Comparison of ENCODE assay signal across 1 cellular context in the genomic region with DNA sequence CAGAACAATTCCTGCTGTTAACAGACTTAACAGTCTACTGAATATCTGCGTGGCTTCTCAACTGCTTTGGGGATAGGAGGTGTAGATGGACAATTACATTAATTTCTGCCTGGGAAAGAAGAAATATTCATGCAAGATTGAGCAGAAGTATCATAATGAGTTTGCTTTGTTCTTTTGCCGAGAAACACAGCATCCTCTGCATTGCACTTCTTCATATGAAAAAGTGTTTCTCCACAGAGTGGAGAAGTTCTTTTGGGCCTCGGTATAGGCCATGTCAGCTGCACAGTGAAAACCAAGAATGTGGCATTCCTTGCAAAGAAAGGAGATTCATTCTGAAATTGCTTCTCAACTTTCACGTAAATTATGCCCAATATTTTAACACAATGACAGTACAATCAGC.
TF ChIP-seq lines count a peak whose summit lies in the region.

No MANE protein-coding gene starts in this region.

TF ChIP-seq in GM12878, 131 proteins besides CTCF, POLR2A, EP300 and RAD21 (continued from another document):
- TF ChIP-seq, protein P1, sequence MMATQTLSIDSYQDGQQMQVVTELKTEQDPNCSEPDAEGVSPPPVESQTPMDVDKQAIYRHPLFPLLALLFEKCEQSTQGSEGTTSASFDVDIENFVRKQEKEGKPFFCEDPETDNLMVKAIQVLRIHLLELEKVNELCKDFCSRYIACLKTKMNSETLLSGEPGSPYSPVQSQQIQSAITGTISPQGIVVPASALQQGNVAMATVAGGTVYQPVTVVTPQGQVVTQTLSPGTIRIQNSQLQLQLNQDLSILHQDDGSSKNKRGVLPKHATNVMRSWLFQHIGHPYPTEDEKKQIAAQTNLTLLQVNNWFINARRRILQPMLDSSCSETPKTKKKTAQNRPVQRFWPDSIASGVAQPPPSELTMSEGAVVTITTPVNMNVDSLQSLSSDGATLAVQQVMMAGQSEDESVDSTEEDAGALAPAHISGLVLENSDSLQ (IDR thresholded peaks at IDR 0.05), result no peak
- TF ChIP-seq MTA2 (IDR thresholded peaks at IDR 0.05; ENCODE audit: low read depth) (0 out of 2 replicates have a peak, but pooled peaks have one; percentile 36), TBL1XR1 (IDR thresholded peaks at IDR 0.05; ENCODE audit: low read depth, low read length) (no peak), POLR2AphosphoS5 (IDR thresholded peaks at IDR 0.05; ENCODE audit: low read length) (no peak), IKZF2 (IDR thresholded peaks at IDR 0.05) (0 out of 4 replicates have a peak, but pooled peaks of 1 of the 2 experiments have one; percentile 26), MXI1 (IDR thresholded peaks at IDR 0.05; ENCODE audit: low read depth, low read length) (no peak), JUNB (IDR thresholded peaks at IDR 0.05) (peak; percentile 60), IRF4 (IDR thresholded peaks at IDR 0.05; ENCODE audit: low read depth, low read length) (peak; percentile 51; the same call in 1 of the 2 replicates), NFIC (IDR thresholded peaks at IDR 0.05; ENCODE audit: low read depth, low read length) (peak; percentile 35; the same call in 1 of the 2 replicates), SMAD5 (IDR thresholded peaks at IDR 0.05; ENCODE audit: low read depth) (no peak), NRF1 (conservative IDR thresholded peaks at IDR 0.05; ENCODE audit: low read depth, low read length) (no peak), RFX5 (IDR thresholded peaks at IDR 0.05; ENCODE audit: low read depth, low read length) (no peak)
- TF ChIP-seq, protein P2, sequence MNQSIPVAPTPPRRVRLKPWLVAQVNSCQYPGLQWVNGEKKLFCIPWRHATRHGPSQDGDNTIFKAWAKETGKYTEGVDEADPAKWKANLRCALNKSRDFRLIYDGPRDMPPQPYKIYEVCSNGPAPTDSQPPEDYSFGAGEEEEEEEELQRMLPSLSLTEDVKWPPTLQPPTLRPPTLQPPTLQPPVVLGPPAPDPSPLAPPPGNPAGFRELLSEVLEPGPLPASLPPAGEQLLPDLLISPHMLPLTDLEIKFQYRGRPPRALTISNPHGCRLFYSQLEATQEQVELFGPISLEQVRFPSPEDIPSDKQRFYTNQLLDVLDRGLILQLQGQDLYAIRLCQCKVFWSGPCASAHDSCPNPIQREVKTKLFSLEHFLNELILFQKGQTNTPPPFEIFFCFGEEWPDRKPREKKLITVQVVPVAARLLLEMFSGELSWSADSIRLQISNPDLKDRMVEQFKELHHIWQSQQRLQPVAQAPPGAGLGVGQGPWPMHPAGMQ (IDR thresholded peaks at IDR 0.05; ENCODE audit: borderline replicate concordance), result no peak
TF ChIP-seq in GM12878: peak in this region for 6.
